ENCODE assay signal across 12 cellular contexts in the genomic region with DNA sequence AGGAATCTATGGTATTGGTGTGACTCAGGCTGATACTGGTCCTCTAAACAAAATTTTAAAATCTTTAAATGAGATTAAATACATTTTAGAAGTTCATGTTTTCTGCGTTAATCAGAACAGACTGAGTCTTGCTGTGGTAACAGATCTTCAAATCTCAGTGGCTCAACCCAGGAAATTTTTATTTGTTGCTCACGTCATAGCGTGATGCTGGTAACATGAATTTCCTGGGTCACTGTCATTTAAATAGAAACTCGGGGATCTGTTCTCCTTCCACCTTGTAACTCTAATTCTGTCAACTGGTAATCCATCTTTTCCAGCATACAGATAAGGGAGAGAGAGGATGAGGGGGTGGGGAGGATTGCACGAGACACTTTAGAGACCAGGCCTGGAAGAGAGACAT.
DNase-seq lines count a peak whose midpoint lies in the region; ATAC-seq and TF ChIP-seq lines count a peak whose summit lies in the region.
"Had no signal": no experiment of that assay in that cellular context is flagged by ENCODE, and none has a peak within 500 bp of the region (broad histone marks: within the 10 kb centered on the region; RNA-seq: fewer than 3 reads in every experiment).

No MANE protein-coding gene starts in this region.

- H3K36me3 ChIP-seq in WERI-Rb-1 (no peaks in the 10 kb centered on the region), hepatocyte (replicated peaks; ENCODE audit: insufficient read depth, low read depth) (no peaks in the 10 kb centered on the region), smooth muscle cell (ENCODE audit: low read depth) (no peaks in the 10 kb centered on the region)
- H3K36me3 ChIP-seq: BE2C had no signal

- H3K27ac ChIP-seq in WERI-Rb-1 (no peak overlapping the region), hepatocyte (peak overlapping the region; percentile 28), smooth muscle cell (ENCODE audit: low read depth) (peak overlapping the region; percentile 72)
- H3K27ac ChIP-seq: A549 had no signal

- H3K4me3 ChIP-seq in WERI-Rb-1 (ENCODE audit: low read depth, low read length): no peak overlapping the region
- H3K4me3 ChIP-seq in hepatocyte: no peak overlapping the region
- H3K4me3 ChIP-seq in smooth muscle cell: no peak overlapping the region
- H3K4me3 ChIP-seq: A549 had no signal

- H3K4me1 ChIP-seq in hepatocyte (ENCODE audit: insufficient read depth) (peaks cover 38% of the 10 kb centered on the region), smooth muscle cell (ENCODE audit: low read depth) (peaks cover 24% of the 10 kb centered on the region)

- no peaks in the 10 kb centered on the region for H3K27me3 ChIP-seq in WERI-Rb-1 (ENCODE audit: insufficient read depth, low read depth, severe bottlenecking)
- H3K27me3 ChIP-seq in hepatocyte: no peaks in the 10 kb centered on the region
- H3K27me3 ChIP-seq in smooth muscle cell (ENCODE audit: low read depth): no peaks in the 10 kb centered on the region
- H3K27me3 ChIP-seq: BE2C had no signal

- H3K4me2 ChIP-seq in hepatocyte (no peak overlapping the region), smooth muscle cell (peak overlapping the region; percentile 45)
- H3K4me2 ChIP-seq: A549 had no signal

- no peak overlapping the region for H3K9ac ChIP-seq in smooth muscle cell (ENCODE audit: low read depth)

- ATAC-seq in GM18498 (IDR thresholded peaks at IDR 0.05; ENCODE audit: unreplicated experiment): no peak
- ATAC-seq: A549 had no signal

- WGBS in hepatocyte (ENCODE audit: low lambda C conversion rate, missing lambda C conversion rate): 70% methylated on average over 5 of the region's 5 CpGs
- WGBS in smooth muscle cell (ENCODE audit: low lambda C conversion rate): 20% methylated on average over 5 of the region's 5 CpGs

- H4K20me1 ChIP-seq in hepatocyte (ENCODE audit: insufficient read depth, poor library complexity, severe bottlenecking) (no peaks in the 10 kb centered on the region), smooth muscle cell (ENCODE audit: low read depth) (no peaks in the 10 kb centered on the region)

- H2AFZ ChIP-seq in hepatocyte (no peak overlapping the region), smooth muscle cell (ENCODE audit: low read depth) (no peak overlapping the region)

- H3K9me3 ChIP-seq in WERI-Rb-1 (ENCODE audit: severe bottlenecking) (peaks cover 4% of the 10 kb centered on the region), hepatocyte (ENCODE audit: low read depth) (no peaks in the 10 kb centered on the region), smooth muscle cell (replicated peaks; ENCODE audit: low read depth) (no peaks in the 10 kb centered on the region)
- H3K9me3 ChIP-seq: BE2C had no signal

- H3F3A ChIP-seq in smooth muscle cell (ENCODE audit: low read depth): peaks cover 10% of the 10 kb centered on the region

- no peaks in the 10 kb centered on the region for H3K9me2 ChIP-seq in hepatocyte (replicated peaks; ENCODE audit: insufficient read depth)

- H3K79me2 ChIP-seq in hepatocyte: no peaks in the 10 kb centered on the region
- H3K79me2 ChIP-seq in smooth muscle cell (ENCODE audit: low read depth): no peaks in the 10 kb centered on the region

- TF ChIP-seq CTCF in WERI-Rb-1 (IDR thresholded peaks at IDR 0.05; ENCODE audit: low read depth, low read length) (no peak), hepatocyte (IDR thresholded peaks at IDR 0.05; ENCODE audit: poor library complexity) (no peak), smooth muscle cell (IDR thresholded peaks at IDR 0.05; ENCODE audit: borderline replicate concordance, insufficient read depth, poor library complexity, severe bottlenecking) (no peak)

- DNase-seq in SK-N-DZ (ENCODE audit: low spot score) (peak; percentile 23), WERI-Rb-1 (peak; percentile 21), hepatocyte (ENCODE audit: low spot score) (no peak), smooth muscle cell (lab: John Stamatoyannopoulos, UW; ENCODE audit: unreplicated experiment) (no peak), EL (no peak)
- no peak for DNase-seq in effector CD8-positive, alpha-beta T cell (lab: John Stamatoyannopoulos, UW)
- DNase-seq: BE2C, DMS53, GOT3, H9 had no signal

Comparison
In these comparisons a context has a peak if more than half of its experiments do, and no peak if none do; other contexts are left out.
1. DNase-seq: peak in SK-N-DZ (single experiment) and WERI-Rb-1 (single experiment); none in hepatocyte (single experiment), smooth muscle cell (single experiment), effector CD8-positive, alpha-beta T cell (single experiment) and EL (single experiment).